1 cellular context compared by ENCODE assay signal in genomic region chr16:23149267-23149992, GRCh38.
A peak's percentile ranks its signal among the peaks of the same experiment; 100 is the strongest.
TF ChIP-seq lines count a peak whose summit lies in the region.

USP31 (minus strand) TSS chr16:23149452; CDS start chr16:23149270, 182 bp downstream.

TF ChIP-seq in HepG2, 621 proteins besides CTCF, POLR2A, EP300 and RAD21 (continued from another document and continues in another):
- TF ChIP-seq SMAD3 (CRISPR knock-in tag; IDR thresholded peaks at IDR 0.05) (peak; percentile 81; the same call in 1 of the 2 replicates), ZC3H4 (CRISPR knock-in tag; IDR thresholded peaks at IDR 0.05; ENCODE audit: borderline replicate concordance) (no peak), RNF2 (conservative IDR thresholded peaks at IDR 0.05; ENCODE audit: low read depth) (peak; percentile 34), NFKB2 (CRISPR knock-in tag; IDR thresholded peaks at IDR 0.05; ENCODE audit: borderline replicate concordance) (peak; percentile 76; the same call in 1 of the 2 replicates), ZNF10 (CRISPR knock-in tag; IDR thresholded peaks at IDR 0.05; ENCODE audit: borderline replicate concordance, low read depth) (0 out of 2 replicates have a peak, but pooled peaks have one; percentile 86), BHLHE40 (IDR thresholded peaks at IDR 0.05; ENCODE audit: low read length) (peak; percentile 98), PHF20 (CRISPR knock-in tag; IDR thresholded peaks at IDR 0.05) (peak; percentile 90), ZNF616 (CRISPR knock-in tag; IDR thresholded peaks at IDR 0.05; ENCODE audit: low read depth) (peak; percentile 14; the same call in 1 of the 2 replicates), ZNF883 (CRISPR knock-in tag; IDR thresholded peaks at IDR 0.05; ENCODE audit: not compliant biosample characterization) (peak; percentile 90), YEATS4 (CRISPR knock-in tag; IDR thresholded peaks at IDR 0.05; ENCODE audit: borderline replicate concordance) (peak; percentile 60), ZNF121 (CRISPR knock-in tag; IDR thresholded peaks at IDR 0.05) (no peak; the same call in 1 of the 2 replicates), ZNF24 (IDR thresholded peaks at IDR 0.05) (peak; percentile 91), ZNF33B (CRISPR knock-in tag; IDR thresholded peaks at IDR 0.05) (0 out of 2 replicates have a peak, but pooled peaks have one; percentile 57), NFRKB (IDR thresholded peaks at IDR 0.05) (no peak), IKZF5 (CRISPR knock-in tag; IDR thresholded peaks at IDR 0.05) (peak; percentile 95), SMAD9 (CRISPR knock-in tag; IDR thresholded peaks at IDR 0.05) (no peak), HCFC1 (IDR thresholded peaks at IDR 0.05; ENCODE audit: low read depth, low read length) (peak; percentile 98), PTBP1 (IDR thresholded peaks at IDR 0.05; ENCODE audit: low read depth, low read length, poor library complexity, severe bottlenecking) (no peak), ZNF567 (CRISPR knock-in tag; IDR thresholded peaks at IDR 0.05; ENCODE audit: borderline replicate concordance) (peak; percentile 97), NPAS2 (CRISPR knock-in tag; IDR thresholded peaks at IDR 0.05; ENCODE audit: borderline replicate concordance) (no peak), KLF9 (CRISPR knock-in tag; IDR thresholded peaks at IDR 0.05; ENCODE audit: low read depth) (no peak; the same call in 1 of the 2 replicates), GTF2F1 (IDR thresholded peaks at IDR 0.05; ENCODE audit: low read length) (no peak), TBX2 (CRISPR knock-in tag; IDR thresholded peaks at IDR 0.05; ENCODE audit: borderline replicate concordance) (peak; percentile 86), DRAP1 (CRISPR knock-in tag; IDR thresholded peaks at IDR 0.05) (peak; percentile 76), ATF2 (CRISPR knock-in tag; IDR thresholded peaks at IDR 0.05) (peak; percentile 73), KAT8 (CRISPR knock-in tag; IDR thresholded peaks at IDR 0.05) (peak; percentile 91), ZBTB21 (CRISPR knock-in tag; IDR thresholded peaks at IDR 0.05) (no peak; the same call in 1 of the 2 replicates), ZNF547 (CRISPR knock-in tag; IDR thresholded peaks at IDR 0.05) (peak; percentile 75; the same call in 1 of the 2 replicates), TOE1 (CRISPR knock-in tag; IDR thresholded peaks at IDR 0.05) (peak; percentile 75; the same call in 1 of the 2 replicates), POLR2AphosphoS2 (IDR thresholded peaks at IDR 0.05; ENCODE audit: low read depth, low read length) (no peak), AGO2 (optimal IDR thresholded peaks at IDR 0.05; ENCODE audit: low read depth, low read length) (peak; percentile 93), GRHL1 (CRISPR knock-in tag; conservative IDR thresholded peaks at IDR 0.05) (no peak), KDM1A (CRISPR knock-in tag; IDR thresholded peaks at IDR 0.05) (peak; percentile 81), ZNF549 (CRISPR knock-in tag; IDR thresholded peaks at IDR 0.05) (no peak), ZNF850 (CRISPR knock-in tag; conservative IDR thresholded peaks at IDR 0.05) (no peak), THAP11 (CRISPR knock-in tag; IDR thresholded peaks at IDR 0.05) (peak; percentile 92), HIC2 (CRISPR knock-in tag; IDR thresholded peaks at IDR 0.05; ENCODE audit: low read depth) (peak; percentile 76; the same call in 1 of the 2 replicates), ZNF775 (CRISPR knock-in tag; IDR thresholded peaks at IDR 0.05; ENCODE audit: borderline replicate concordance) (no peak), ZNF260 (CRISPR knock-in tag; IDR thresholded peaks at IDR 0.05; ENCODE audit: borderline replicate concordance, low read depth) (no peak), TRIM24 (CRISPR knock-in tag; IDR thresholded peaks at IDR 0.05) (no peak), ZFP36L1 (CRISPR knock-in tag; IDR thresholded peaks at IDR 0.05) (no peak), ZNF780A (CRISPR knock-in tag; IDR thresholded peaks at IDR 0.05) (no peak), KDM6A (CRISPR knock-in tag; IDR thresholded peaks at IDR 0.05; ENCODE audit: low read depth) (no peak), SUZ12 (IDR thresholded peaks at IDR 0.05; ENCODE audit: low read depth, low read length) (no peak), ZBTB25 (CRISPR knock-in tag; IDR thresholded peaks at IDR 0.05) (peak; percentile 88), NR2F2 (IDR thresholded peaks at IDR 0.05; ENCODE audit: borderline replicate concordance, low read depth) (no peak), ZNF639 (CRISPR knock-in tag; conservative IDR thresholded peaks at IDR 0.05) (peak; percentile 90; the same call in 1 of the 2 replicates), NR2F6 (IDR thresholded peaks at IDR 0.05) (no peak), NR2F6 (CRISPR knock-in tag; IDR thresholded peaks at IDR 0.05) (peak; percentile 54; the same call in 1 of the 2 replicates), ZNF136 (CRISPR knock-in tag; IDR thresholded peaks at IDR 0.05; ENCODE audit: low read depth) (no peak), ZBTB7A (CRISPR knock-in tag; IDR thresholded peaks at IDR 0.05) (no peak), UBTF (CRISPR knock-in tag; IDR thresholded peaks at IDR 0.05) (peak; percentile 93), TFE3 (CRISPR knock-in tag; IDR thresholded peaks at IDR 0.05) (peak; percentile 95), NCOR1 (IDR thresholded peaks at IDR 0.05; ENCODE audit: borderline replicate concordance, low read length) (no peak; the same call in 1 of the 2 replicates), HDAC6 (IDR thresholded peaks at IDR 0.05; ENCODE audit: low read depth, low read length) (no peak), PHF8 (CRISPR knock-in tag; IDR thresholded peaks at IDR 0.05) (peak; percentile 70; the same call in 1 of the 2 replicates), ZNF552 (CRISPR knock-in tag; IDR thresholded peaks at IDR 0.05; ENCODE audit: borderline replicate concordance) (peak; percentile 78), MXD1 (CRISPR knock-in tag; IDR thresholded peaks at IDR 0.05) (peak; percentile 65), BORCS8-MEF2B (CRISPR knock-in tag; IDR thresholded peaks at IDR 0.05) (peak; percentile 59; the same call in 1 of the 2 replicates), ZNF558 (CRISPR knock-in tag; IDR thresholded peaks at IDR 0.05; ENCODE audit: borderline replicate concordance) (peak; percentile 63; the same call in 1 of the 2 replicates), XBP1 (CRISPR knock-in tag; IDR thresholded peaks at IDR 0.05) (no peak), ATAD3A (CRISPR knock-in tag; IDR thresholded peaks at IDR 0.05) (no peak)
